In the genomic region with DNA sequence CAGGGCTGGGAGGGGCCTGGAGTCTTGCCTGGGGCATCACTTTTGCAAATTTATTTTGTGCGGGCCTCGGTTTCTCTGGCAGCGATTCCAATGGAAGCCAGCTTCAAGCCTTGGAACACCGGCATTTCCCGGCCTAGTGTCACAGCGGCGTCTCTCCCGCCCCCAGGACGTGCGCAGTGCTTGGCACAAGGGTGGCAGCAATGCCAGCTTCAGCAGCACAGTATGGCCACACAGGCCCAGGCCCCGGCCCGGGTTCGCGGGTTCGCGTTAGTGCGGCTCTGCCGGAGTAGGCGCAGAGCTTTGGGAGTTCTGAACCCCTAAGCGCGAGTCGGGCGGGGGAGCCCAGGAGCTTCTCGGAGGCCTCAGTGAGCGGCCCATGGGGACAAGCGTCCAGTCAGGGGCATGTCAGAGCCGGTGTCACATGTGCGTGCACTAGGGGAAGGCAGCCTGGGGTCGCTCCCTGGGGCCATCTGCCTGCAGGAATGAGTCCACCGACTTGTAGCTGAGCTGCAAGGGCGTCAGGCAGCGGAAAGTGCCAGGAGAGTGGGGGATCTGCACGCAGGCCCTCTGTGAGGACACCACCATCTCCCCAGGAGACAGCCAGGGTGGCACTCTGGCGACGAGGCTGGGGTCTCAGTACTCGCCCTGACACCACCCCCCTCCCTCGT, we compare ENCODE assay signal across 6 cellular contexts. TPM values are rescaled to one million over a fixed set of nuclear protein-coding genes. Genes with fewer than 3 reads are reported as not detected.
DNase-seq lines count a peak whose midpoint lies in the region; ATAC-seq, FAIRE-seq and TF ChIP-seq lines count a peak whose summit lies in the region.
"Not testable (repeated sequence)": the region's sequence is repeated elsewhere in the genome, so short reads cannot be mapped to it uniquely, and the experiment has no call there.

No MANE protein-coding gene starts in this region.

- H3K27ac ChIP-seq in Panc1 (ENCODE audit: low read length); K562 (ENCODE audit: extremely low read depth, low read depth, low read length); HepG2 (ENCODE audit: extremely low read length, insufficient read depth, low read length): not testable (repeated sequence)

- CTCF ChIA-PET in Panc1 (lab: Charles Lee); K562 (lab: Yijun Ruan, JAX; ENCODE audit: low intra/inter-chr PET ratio); HepG2 (lab: Yijun Ruan, JAX; ENCODE audit: low intra/inter-chr PET ratio, low total read pairs): not testable (repeated sequence)

- not testable (repeated sequence) for H3K4me1 ChIP-seq in Panc1 (ENCODE audit: control insufficient read depth, insufficient read depth, low read length); K562 (replicated peaks in 1 of 2; ENCODE audit: control insufficient read depth in 2 of 2, insufficient read depth in 2 of 2, low read length in 2 of 2); HepG2 (ENCODE audit: insufficient read depth, low read length)

- POLR2A ChIA-PET in Panc1 (lab: Charles Lee); K562 (lab: Yijun Ruan, JAX); HepG2 (lab: Yijun Ruan, JAX): not testable (repeated sequence)

- not testable (repeated sequence) for H3K36me3 ChIP-seq in Panc1 (ENCODE audit: control insufficient read depth, insufficient read depth, low read length); K562 (ENCODE audit: control insufficient read depth, insufficient read depth, low read length); HepG2 (replicated peaks in 1 of 2; ENCODE audit: control insufficient read depth in 1 of 2, insufficient read depth in 2 of 2, low read length in 2 of 2)

- not testable (repeated sequence) for H3K4me3 ChIP-seq in Panc1 (ENCODE audit: low read depth in 2 of 2, low read length in 2 of 2); K562; HepG2 (replicated peaks in 1 of 3; ENCODE audit: insufficient read depth in 1 of 3, low read depth in 2 of 3, low read length in 3 of 3)

- not testable (repeated sequence) for H3K9me1 ChIP-seq in K562 (ENCODE audit: control insufficient read depth, insufficient read depth, low read length)

- not testable (repeated sequence) for BruUV-seq in Panc1 (replicated peaks; lab: Mats Ljungman, UMichigan); K562 (replicated peaks; lab: Mats Ljungman, UMichigan); HepG2 (replicated peaks; lab: Mats Ljungman, UMichigan)

- H2AFZ ChIP-seq in K562 (ENCODE audit: low read depth, low read length); HepG2 (ENCODE audit: low read length): not testable (repeated sequence)

- not testable (repeated sequence) for H4K20me1 ChIP-seq in K562 (replicated peaks; ENCODE audit: control insufficient read depth, insufficient read depth, low read length); HepG2 (ENCODE audit: insufficient read depth, low read length)

- 0 out of 2 replicates have a peak, but pooled peaks have one; percentile 20 for ATAC-seq in Panc1
- ATAC-seq in K562 = peak; percentile 35
- ATAC-seq in esophagus mucosa = peak; percentile 15
- ATAC-seq in Right ventricle myocardium superior (ENCODE audit: poor library complexity) = peak; percentile 15
- ATAC-seq in HepG2 = peak; percentile 69

- not testable (repeated sequence) for FAIRE-seq in K562 (lab: Jason Lieb, UNC); HepG2 (lab: Jason Lieb, UNC)

- not testable (repeated sequence) for TF ChIP-seq RAD21 in K562 (CRISPR knock-in tag; conservative IDR thresholded peaks at IDR 0.05 in 1 of 2, IDR thresholded peaks at IDR 0.05 in 1 of 2); HepG2 (CRISPR knock-in tag; IDR thresholded peaks at IDR 0.05)

- 8% methylated on average over 30 of the region's 37 CpGs for WGBS in K562 (ENCODE audit: insufficient coverage, low coverage, missing lambda C conversion rate)
- WGBS in HepG2 (ENCODE audit: low lambda C conversion rate) = 50% methylated on average over 28 of the region's 37 CpGs

- not testable (repeated sequence) for TF ChIP-seq POLR2A in K562 (conservative IDR thresholded peaks at IDR 0.05); HepG2 (IDR thresholded peaks at IDR 0.05; ENCODE audit: insufficient read depth in 1 of 2, low read depth in 2 of 2, low read length in 2 of 2)

- TF ChIP-seq EP300 in K562 (IDR thresholded peaks at IDR 0.05; ENCODE audit: low read length); HepG2 (IDR thresholded peaks at IDR 0.05; ENCODE audit: low read depth in 2 of 2, low read length in 2 of 2); HepG2 (CRISPR knock-in tag; IDR thresholded peaks at IDR 0.05; ENCODE audit: borderline replicate concordance): not testable (repeated sequence)

- not testable (repeated sequence) for TF ChIP-seq CTCF in Panc1 (IDR thresholded peaks at IDR 0.05); K562 (IDR thresholded peaks at IDR 0.05 in 2 of 3, conservative IDR thresholded peaks at IDR 0.05 in 1 of 3; ENCODE audit: insufficient read depth in 2 of 3, low read depth in 1 of 3, low read length in 3 of 3); HepG2 (CRISPR knock-in tag; IDR thresholded peaks at IDR 0.05)

- not testable (repeated sequence) for H3K4me2 ChIP-seq in K562 (ENCODE audit: insufficient read depth, low read length)
- 0 out of 2 replicates have a peak overlapping the region, but pooled peaks have one; percentile 7 for H3K4me2 ChIP-seq in HepG2 (ENCODE audit: low read depth, low read length)

- in situ Hi-C loops in Panc1 (cut with HindIII; ENCODE audit: low pct_unique_long_range_greater_than_20kb, low sequenced_read_pairs); HepG2 (cut with HindIII; ENCODE audit: extremely low pct_ligation_motif_present, low pct_unique_long_range_greater_than_20kb): not testable (repeated sequence)
- in situ Hi-C loops in K562 (cut with MboI) = loop anchor here (5.0 kb wide), 1 partner anchor 127 kb away; no protein-coding TSS in a partner anchor

- not testable (repeated sequence) for DNase-seq in Panc1 (ENCODE audit: low read depth, low spot score); K562 (ENCODE audit: extremely low read depth in 1 of 4, low spot score in 3 of 4); Right ventricle myocardium superior; HepG2 (ENCODE audit: low spot score)
- DNase-seq in retina = peak; percentile 9

- intact Hi-C loops in Panc1 (cut with micrococcal nuclease; ENCODE audit: unreplicated experiment); Right ventricle myocardium superior (cut with DNase I); HepG2 (cut with micrococcal nuclease; ENCODE audit: unreplicated experiment): not testable (repeated sequence)
- intact Hi-C loops in K562 (cut with micrococcal nuclease) = loop anchor here (5.0 kb wide), 1 partner anchor 122 kb away; no protein-coding TSS in a partner anchor

- not testable (repeated sequence) for H3K27me3 ChIP-seq in Panc1 (ENCODE audit: control insufficient read depth, insufficient read depth, low read length); HepG2 (ENCODE audit: control insufficient read depth in 1 of 2, insufficient read depth in 2 of 2, low read length in 2 of 2)
- H3K27me3 ChIP-seq in K562 (ENCODE audit: control insufficient read depth in 2 of 2, insufficient read depth in 2 of 2, low read length in 2 of 2) = peaks cover 28 to 37% of the 10 kb centered on the region in 2 experiments; a peak in 4 of 5 replicates

- H3K9ac ChIP-seq in K562 (ENCODE audit: insufficient read depth in 1 of 2, low read depth in 2 of 2, low read length in 2 of 2); HepG2 (ENCODE audit: insufficient read depth, low read depth, low read length): not testable (repeated sequence)

- not testable (repeated sequence) for H3K79me2 ChIP-seq in K562 (ENCODE audit: control insufficient read depth, insufficient read depth, low read length); HepG2 (ENCODE audit: insufficient read depth, low read length)

- not testable (repeated sequence) for H3K9me3 ChIP-seq in Panc1 (ENCODE audit: control insufficient read depth, insufficient read depth, low read depth, low read length); K562 (replicated peaks; ENCODE audit: control insufficient read depth, insufficient read depth, low read depth, low read length); HepG2 (ENCODE audit: low read length)

RNA-seq across cellular contexts. Expression of gene AGAP6, which starts 36.6 kb away (rescaled TPM):
- total RNA-seq in Panc1 (2021; ENCODE audit: unreplicated experiment) = 14.4 TPM
- polyA plus RNA-seq in Panc1 (2012; ENCODE audit: insufficient read length) = 11.3 TPM
- total RNA-seq in K562 (2011; cell fraction: chromatin; rRNA removed; ENCODE audit: low replicate concordance) = 67.2 and 94.4 TPM in 2 replicates
- total RNA-seq in K562 (2011; cell fraction: nucleolus; rRNA removed) = 42.4 and 48.8 TPM in 2 replicates
- total RNA-seq in K562 (2011; cell fraction: nucleoplasm; rRNA removed) = 49.4 and 53.1 TPM in 2 replicates
- 17.8 and 19.3 TPM in 2 replicates for total RNA-seq in K562 (2014; rRNA removed)
- total RNA-seq in K562 (2014; rRNA removed; fragmentation: Illumina TruSeq; extraction: Trizol) = 15.2 and 16.9 TPM in 2 replicates
- total RNA-seq in K562 (2015; rRNA removed; fragmentation: Illumina TruSeq; extraction: Trizol) = 18.3 and 18.4 TPM in 2 replicates
- total RNA-seq in K562 (2021) = 22.3 and 23.3 TPM in 2 replicates
- 46.8 and 53.3 TPM in 2 replicates for polyA plus RNA-seq in K562 (2011; rRNA removed)
- polyA plus RNA-seq in K562 (2011; cell fraction: cytosol; rRNA removed) = 20.5 and 23.4 TPM in 2 replicates
- 275 and 319 TPM in 2 replicates for polyA plus RNA-seq in K562 (2011; cell fraction: nucleus; rRNA removed)
- polyA plus RNA-seq in K562 (2012) = 21.4 and 26.7 TPM in 2 replicates
- 29.8 and 36.4 TPM in 2 replicates for polyA plus RNA-seq in K562 (2014; fragmentation: Illumina TruSeq; extraction: Trizol)
- polyA plus RNA-seq in K562 (2014; fragmentation: Nextera tagmentation; extraction: Ambion mirVana) = 1 to 10 TPM; 1.0 to 4.3 TPM
- 43.8 and 45.8 TPM in 2 replicates for polyA plus RNA-seq in K562 (2014; rRNA removed)
- polyA minus RNA-seq in K562 (2011; rRNA and poly(A)+ RNA removed) = 7.7 and 8.9 TPM in 2 replicates
- 2.2 and 4.1 TPM in 2 replicates for polyA minus RNA-seq in K562 (2011; cell fraction: cytosol; rRNA and poly(A)+ RNA removed)
- 17.6 and 20.5 TPM in 2 replicates for polyA minus RNA-seq in K562 (2011; cell fraction: nucleus; rRNA and poly(A)+ RNA removed)
- 5.2 TPM for total RNA-seq in esophagus mucosa
- total RNA-seq in Right ventricle myocardium superior = 3.7 TPM
- total RNA-seq in HepG2 (2016; rRNA removed; fragmentation: Illumina TruSeq; extraction: Trizol) = 2.9 and 7.7 TPM in 2 replicates
- 2.6 and 2.7 TPM in 2 replicates for total RNA-seq in HepG2 (2016; cell fraction: cytosol; rRNA removed; fragmentation: Illumina TruSeq; extraction: Trizol; ENCODE audit: low read depth)
- total RNA-seq in HepG2 (2016; cell fraction: insoluble cytoplasmic fraction; rRNA removed; fragmentation: Illumina TruSeq; extraction: Trizol) = 2.9 and 8.5 TPM in 2 replicates
- 3.6 and 4.6 TPM in 2 replicates for total RNA-seq in HepG2 (2016; cell fraction: membrane; rRNA removed; fragmentation: Illumina TruSeq; extraction: Trizol)
- 13.6 and 16.4 TPM in 2 replicates for total RNA-seq in HepG2 (2016; cell fraction: nucleus; rRNA removed; fragmentation: Illumina TruSeq; extraction: Trizol)
- 19.5 and 21.9 TPM in 2 replicates for polyA plus RNA-seq in HepG2 (2011; rRNA removed)
- 4.9 and 6.2 TPM in 2 replicates for polyA plus RNA-seq in HepG2 (2011; cell fraction: cytosol; rRNA removed)
- 100 and 102 TPM in 2 replicates for polyA plus RNA-seq in HepG2 (2011; cell fraction: nucleus; rRNA removed)
- polyA plus RNA-seq in HepG2 (2012) = 10.5 and 12.1 TPM in 2 replicates
- polyA plus RNA-seq in HepG2 (2016; cell fraction: cytosol; fragmentation: Illumina TruSeq; extraction: Trizol; ENCODE audit: low read depth) = 2.0 and 2.4 TPM in 2 replicates
- polyA plus RNA-seq in HepG2 (2016; cell fraction: insoluble cytoplasmic fraction; fragmentation: Illumina TruSeq; extraction: Trizol; ENCODE audit: low read depth) = 3.7 and 5.0 TPM in 2 replicates
- polyA plus RNA-seq in HepG2 (2016; cell fraction: membrane; fragmentation: Illumina TruSeq; extraction: Trizol; ENCODE audit: low read depth) = 3.1 and 4.3 TPM in 2 replicates
- 74.3 and 78.0 TPM in 2 replicates for polyA plus RNA-seq in HepG2 (2016; cell fraction: nucleus; fragmentation: Illumina TruSeq; extraction: Trizol; ENCODE audit: insufficient read depth, low read depth)
- polyA minus RNA-seq in HepG2 (2011; rRNA and poly(A)+ RNA removed; ENCODE audit: low replicate concordance) = 4.0 and 9.2 TPM in 2 replicates
- 0.70 and 1.3 TPM in 2 replicates for polyA minus RNA-seq in HepG2 (2011; cell fraction: cytosol; rRNA and poly(A)+ RNA removed)
- 12.9 and 13.0 TPM in 2 replicates for polyA minus RNA-seq in HepG2 (2011; cell fraction: nucleus; rRNA and poly(A)+ RNA removed)

RNA-seq across cellular contexts. Expression of gene WASHC2A, which starts 42.9 kb away (rescaled TPM):
- 67.0 TPM for total RNA-seq in Panc1 (2021; ENCODE audit: unreplicated experiment)
- polyA plus RNA-seq in Panc1 (2012; ENCODE audit: insufficient read length) = 35.5 TPM
- total RNA-seq in K562 (2011; cell fraction: chromatin; rRNA removed; ENCODE audit: low replicate concordance) = 33.8 and 86.0 TPM in 2 replicates
- total RNA-seq in K562 (2011; cell fraction: nucleolus; rRNA removed) = 14.0 and 18.6 TPM in 2 replicates
- total RNA-seq in K562 (2011; cell fraction: nucleoplasm; rRNA removed) = 23.9 and 31.2 TPM in 2 replicates
- 23.8 and 26.3 TPM in 2 replicates for total RNA-seq in K562 (2014; rRNA removed)
- total RNA-seq in K562 (2014; rRNA removed; fragmentation: Illumina TruSeq; extraction: Trizol) = 32.2 and 39.0 TPM in 2 replicates
- 42.2 and 43.8 TPM in 2 replicates for total RNA-seq in K562 (2015; rRNA removed; fragmentation: Illumina TruSeq; extraction: Trizol)
- total RNA-seq in K562 (2021) = 24.8 and 28.8 TPM in 2 replicates
- 20.8 and 28.7 TPM in 2 replicates for polyA plus RNA-seq in K562 (2011; rRNA removed)
- 7.6 and 8.2 TPM in 2 replicates for polyA plus RNA-seq in K562 (2011; cell fraction: cytosol; rRNA removed)
- polyA plus RNA-seq in K562 (2011; cell fraction: nucleus; rRNA removed) = 36.1 and 39.9 TPM in 2 replicates
- polyA plus RNA-seq in K562 (2012) = 19.7 and 22.8 TPM in 2 replicates
- 29.6 and 33.8 TPM in 2 replicates for polyA plus RNA-seq in K562 (2014; fragmentation: Illumina TruSeq; extraction: Trizol)
- polyA plus RNA-seq in K562 (2014; fragmentation: Nextera tagmentation; extraction: Ambion mirVana) = 1 to 10 TPM; 4.7 to 5.6 TPM
- polyA plus RNA-seq in K562 (2014; rRNA removed) = 19.1 and 19.3 TPM in 2 replicates
- 53.6 and 73.9 TPM in 2 replicates for polyA minus RNA-seq in K562 (2011; rRNA and poly(A)+ RNA removed)
- polyA minus RNA-seq in K562 (2011; cell fraction: cytosol; rRNA and poly(A)+ RNA removed) = 15.3 and 16.4 TPM in 2 replicates
- 13.2 and 25.4 TPM in 2 replicates for polyA minus RNA-seq in K562 (2011; cell fraction: nucleus; rRNA and poly(A)+ RNA removed)
- total RNA-seq in esophagus mucosa = 19.3 TPM
- 65.4 TPM for total RNA-seq in Right ventricle myocardium superior
- 29.6 and 42.1 TPM in 2 replicates for total RNA-seq in HepG2 (2016; rRNA removed; fragmentation: Illumina TruSeq; extraction: Trizol)
- 6.6 and 7.1 TPM in 2 replicates for total RNA-seq in HepG2 (2016; cell fraction: cytosol; rRNA removed; fragmentation: Illumina TruSeq; extraction: Trizol; ENCODE audit: low read depth)
- 29.5 and 35.8 TPM in 2 replicates for total RNA-seq in HepG2 (2016; cell fraction: insoluble cytoplasmic fraction; rRNA removed; fragmentation: Illumina TruSeq; extraction: Trizol)
- 8.1 and 9.6 TPM in 2 replicates for total RNA-seq in HepG2 (2016; cell fraction: membrane; rRNA removed; fragmentation: Illumina TruSeq; extraction: Trizol)
- total RNA-seq in HepG2 (2016; cell fraction: nucleus; rRNA removed; fragmentation: Illumina TruSeq; extraction: Trizol) = 36.6 and 38.6 TPM in 2 replicates
- 20.7 and 22.8 TPM in 2 replicates for polyA plus RNA-seq in HepG2 (2011; rRNA removed)
- 10.4 and 11.2 TPM in 2 replicates for polyA plus RNA-seq in HepG2 (2011; cell fraction: cytosol; rRNA removed)
- polyA plus RNA-seq in HepG2 (2011; cell fraction: nucleus; rRNA removed) = 42.6 and 48.6 TPM in 2 replicates
- polyA plus RNA-seq in HepG2 (2012) = 19.8 and 20.5 TPM in 2 replicates
- polyA plus RNA-seq in HepG2 (2016; cell fraction: cytosol; fragmentation: Illumina TruSeq; extraction: Trizol; ENCODE audit: low read depth) = 1.4 and 1.9 TPM in 2 replicates
- polyA plus RNA-seq in HepG2 (2016; cell fraction: insoluble cytoplasmic fraction; fragmentation: Illumina TruSeq; extraction: Trizol; ENCODE audit: low read depth) = 29.3 and 32.5 TPM in 2 replicates
- polyA plus RNA-seq in HepG2 (2016; cell fraction: membrane; fragmentation: Illumina TruSeq; extraction: Trizol; ENCODE audit: low read depth) = 3.3 and 3.5 TPM in 2 replicates
- polyA plus RNA-seq in HepG2 (2016; cell fraction: nucleus; fragmentation: Illumina TruSeq; extraction: Trizol; ENCODE audit: insufficient read depth, low read depth) = 61.7 and 65.9 TPM in 2 replicates
- polyA minus RNA-seq in HepG2 (2011; rRNA and poly(A)+ RNA removed; ENCODE audit: low replicate concordance) = 9.0 and 15.5 TPM in 2 replicates
- 14.3 and 17.2 TPM in 2 replicates for polyA minus RNA-seq in HepG2 (2011; cell fraction: cytosol; rRNA and poly(A)+ RNA removed)
- 54.2 and 74.1 TPM in 2 replicates for polyA minus RNA-seq in HepG2 (2011; cell fraction: nucleus; rRNA and poly(A)+ RNA removed)

Comparison
In these comparisons a context has a peak if more than half of its experiments do, and no peak if none do; other contexts are left out.
1. ATAC-seq: peak in every context shown above with its lines; median percentile 69 in HepG2; 35 in K562; 20 in Panc1; 15 in esophagus mucosa; 15 in Right ventricle myocardium superior.